In the genomic region with DNA sequence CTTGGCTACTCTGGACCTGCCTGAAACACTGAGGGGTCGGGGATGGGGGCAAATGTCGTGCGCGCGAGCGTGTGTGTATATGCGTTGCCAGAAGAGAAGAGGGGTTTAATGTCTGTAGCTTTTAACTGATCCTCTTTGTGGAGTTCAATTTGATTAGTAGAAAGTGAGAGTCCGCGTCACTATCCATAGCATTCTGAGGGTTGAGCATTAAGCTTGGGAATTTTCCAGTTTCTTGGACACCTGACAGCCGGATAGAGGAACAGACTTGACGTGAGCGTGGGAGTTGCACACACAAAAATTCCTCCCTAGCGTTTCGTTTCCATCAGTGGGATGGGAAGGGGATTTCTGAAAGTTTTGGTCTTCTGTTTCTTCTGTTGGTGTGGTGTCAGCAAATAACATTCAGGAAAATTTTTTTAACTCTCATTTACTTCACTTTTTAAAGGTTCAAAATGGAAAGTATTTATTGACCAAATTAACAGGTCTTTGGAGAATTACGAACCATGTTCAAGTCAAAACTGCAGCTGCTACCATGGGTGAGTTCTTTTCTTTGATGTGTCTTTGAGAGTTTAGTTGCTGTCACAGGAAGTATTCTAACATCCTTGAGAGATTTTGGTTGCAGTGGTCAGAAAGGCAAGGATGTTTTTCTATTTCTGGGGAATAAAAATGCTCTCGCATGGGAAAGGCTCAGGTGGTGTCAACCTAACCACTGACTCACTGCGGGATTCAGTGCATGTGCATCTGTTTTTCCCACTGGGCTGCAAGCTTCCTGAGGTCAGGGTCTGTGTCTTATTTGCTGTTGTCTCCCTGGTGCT, we compare ENCODE assay signal across 8 cellular contexts. TPM values are rescaled to one million over a fixed set of nuclear protein-coding genes. Genes with fewer than 3 reads are reported as not detected.
A peak's percentile ranks its signal among the peaks of the same experiment; 100 is the strongest.
DNase-seq lines count a peak whose midpoint lies in the region; ATAC-seq and TF ChIP-seq lines count a peak whose summit lies in the region.

No MANE protein-coding gene starts in this region.

- H3K36me3 Mint-ChIP-seq in activated CD4-positive, alpha-beta memory T cell treated with anti-CD3 and anti-CD28 coated beads, Interleukin-2, amount 10 ng/mL, durations not matched to agents 7 days and 5 days (ENCODE audit: low read depth), result peaks cover 18% of the 10 kb centered on the region

- POLR2A ChIA-PET in activated CD4-positive, alpha-beta memory T cell treated with anti-CD3 and anti-CD28 coated beads, Interleukin-2, amount 10 ng/mL, durations not matched to agents 7 days and 5 days (lab: Charles Lee), result interaction anchor here (0.9 to 9.9 kb wide), 11 partner anchors 16 to 879 kb away, joined by 3 to 235 read pairs (median 4); a partner anchor contains a TSS

- H3K4me1 Mint-ChIP-seq in activated CD4-positive, alpha-beta memory T cell treated with anti-CD3 and anti-CD28 coated beads, Interleukin-2, amount 10 ng/mL, durations not matched to agents 7 days and 5 days, result peaks cover 38% of the 10 kb centered on the region

- H3K4me3 ChIP-seq in AG09309 (ENCODE audit: control insufficient read depth, low read depth, low read length), result peak overlapping the region; percentile 98
- peak overlapping the region; percentile 92 for H3K4me3 ChIP-seq in cardiac muscle cell

- H3K9me3 ChIP-seq in cardiac muscle cell (ENCODE audit: low read depth), result no peaks in the 10 kb centered on the region

- ATAC-seq in GM18517 (IDR thresholded peaks at IDR 0.05; ENCODE audit: unreplicated experiment), result peak; percentile 36
- ATAC-seq in HG03460 (IDR thresholded peaks at IDR 0.05; ENCODE audit: unreplicated experiment), result peak; percentile 55

- peak overlapping the region; percentile 71 for H3K27ac Mint-ChIP-seq in activated CD4-positive, alpha-beta memory T cell treated with anti-CD3 and anti-CD28 coated beads, Interleukin-2, amount 10 ng/mL, durations not matched to agents 7 days and 5 days

- peak overlapping the region; percentile 95 for H3K4me3 Mint-ChIP-seq in activated CD4-positive, alpha-beta memory T cell treated with anti-CD3 and anti-CD28 coated beads, Interleukin-2, amount 10 ng/mL, durations not matched to agents 7 days and 5 days

- DNase-seq in AG09309 (ENCODE audit: low read depth) (no peak), cardiac muscle cell (ENCODE audit: low read depth in 1 of 2, low spot score in 1 of 2) (peak in 1 of 2 donors; percentile 60), pons (ENCODE audit: low spot score) (peak; percentile 36), NCI-H2107 (lab: John Stamatoyannopoulos, UW) (no peak), mesenteric fat pad (ENCODE audit: low spot score) (no peak)
- DNase-seq in activated CD4-positive, alpha-beta memory T cell treated with anti-CD3 and anti-CD28 coated beads, Interleukin-2, amount 10 ng/mL, durations not matched to agents 7 days and 5 days, result no peak

- H3K27ac ChIP-seq in cardiac muscle cell, result peak overlapping the region; percentile 31

- CTCF ChIA-PET in activated CD4-positive, alpha-beta memory T cell treated with anti-CD3 and anti-CD28 coated beads, Interleukin-2, amount 10 ng/mL, durations not matched to agents 7 days and 5 days (lab: Charles Lee), result interaction anchor here (1.3 to 2.8 kb wide), 4 partner anchors 19 to 89 kb away, joined by 4 to 10 read pairs (median 6); a partner anchor contains a TSS

- peaks cover 8% of the 10 kb centered on the region for H3K36me3 ChIP-seq in cardiac muscle cell

- H3K4me1 ChIP-seq in cardiac muscle cell (ENCODE audit: low read depth), result no peaks in the 10 kb centered on the region

- TF ChIP-seq CTCF in AG09309 (IDR thresholded peaks at IDR 0.05; ENCODE audit: control insufficient read depth, insufficient read depth, low read depth, low read length, missing control alignments) (no peak), cardiac muscle cell (IDR thresholded peaks at IDR 0.05; ENCODE audit: low read depth, low read length) (no peak)

- H3K9me3 Mint-ChIP-seq in activated CD4-positive, alpha-beta memory T cell treated with anti-CD3 and anti-CD28 coated beads, Interleukin-2, amount 10 ng/mL, durations not matched to agents 7 days and 5 days, result no peaks in the 10 kb centered on the region

- no peaks in the 10 kb centered on the region for H3K27me3 Mint-ChIP-seq in activated CD4-positive, alpha-beta memory T cell treated with anti-CD3 and anti-CD28 coated beads, Interleukin-2, amount 10 ng/mL, durations not matched to agents 7 days and 5 days

- no peaks in the 10 kb centered on the region for H3K27me3 ChIP-seq in cardiac muscle cell

RNA-seq across cellular contexts. Expression of a gene that starts 0.8 kb away (rescaled TPM):
- 10 to 100 TPM; 19.2 to 22.2 TPM for total RNA-seq in activated CD4-positive, alpha-beta memory T cell treated with anti-CD3 and anti-CD28 coated beads, Interleukin-2, amount 10 ng/mL, durations not matched to agents 7 days and 5 days
- 11.0 and 12.5 TPM in 2 replicates for total RNA-seq in cardiac muscle cell
- polyA plus RNA-seq in cardiac muscle cell, result 19.2 and 22.1 TPM in 2 replicates
- 19.1 TPM for total RNA-seq in mesenteric fat pad

RNA-seq across cellular contexts. Expression of a gene that starts 6.2 kb away (rescaled TPM):
- 10 to 100 TPM; 42.7 to 42.8 TPM for total RNA-seq in activated CD4-positive, alpha-beta memory T cell treated with anti-CD3 and anti-CD28 coated beads, Interleukin-2, amount 10 ng/mL, durations not matched to agents 7 days and 5 days
- 42.9 and 48.8 TPM in 2 replicates for total RNA-seq in cardiac muscle cell
- 21.5 and 25.9 TPM in 2 replicates for polyA plus RNA-seq in cardiac muscle cell
- 61.9 TPM for total RNA-seq in mesenteric fat pad

RNA-seq across cellular contexts. Expression of a gene that starts 28.8 kb away (rescaled TPM):
- total RNA-seq in activated CD4-positive, alpha-beta memory T cell treated with anti-CD3 and anti-CD28 coated beads, Interleukin-2, amount 10 ng/mL, durations not matched to agents 7 days and 5 days, result 10 to 100 TPM; 66.4 to 67.4 TPM
- total RNA-seq in cardiac muscle cell (106 and 110 TPM in 2 replicates), mesenteric fat pad (107 TPM)
- polyA plus RNA-seq in cardiac muscle cell, result 256 and 308 TPM in 2 replicates
